20 cellular contexts compared by ENCODE assay signal in genomic region chr4:145824469-145824868, GRCh38.
DNase-seq lines count a peak whose midpoint lies in the region; ATAC-seq and TF ChIP-seq lines count a peak whose summit lies in the region.
"Had no signal": no experiment of that assay in that cellular context is flagged by ENCODE, and none has a peak within 500 bp of the region (broad histone marks: within the 10 kb centered on the region; RNA-seq: fewer than 3 reads in every experiment).

No MANE protein-coding gene starts in this region.

- H3K4me2 ChIP-seq in osteoblast (ENCODE audit: insufficient read depth, low read length), result no peak overlapping the region

- peak overlapping the region; percentile 76 for H3K27ac Mint-ChIP-seq in activated naive CD8-positive, alpha-beta T cell
- H3K27ac Mint-ChIP-seq in activated naive CD8-positive, alpha-beta T cell treated with anti-CD3 and anti-CD28 coated beads, Interleukin-2, amount 50 U/mL, for 24 hours, result no peak overlapping the region
- peak overlapping the region; percentile 99 for H3K27ac Mint-ChIP-seq in glutamatergic neuron (ENCODE audit: unreplicated experiment)
- H3K27ac Mint-ChIP-seq: activated B cell treated with CpG ODN at 0.5 μM for 24 hours; activated CD4-positive, alpha-beta memory T cell treated with anti-CD3 and anti-CD28 coated beads for 36 hours; nephron had no signal

- H3K27ac ChIP-seq in osteoblast (ENCODE audit: low read depth, low read length), result no peak overlapping the region
- H3K27ac ChIP-seq: C4-2B, upper lobe of right lung had no signal

- peaks cover 17% of the 10 kb centered on the region for H3K4me1 Mint-ChIP-seq in activated naive CD8-positive, alpha-beta T cell (ENCODE audit: low read depth)
- H3K4me1 Mint-ChIP-seq in activated naive CD8-positive, alpha-beta T cell treated with anti-CD3 and anti-CD28 coated beads, Interleukin-2, amount 50 U/mL, for 24 hours, result peaks cover 43% of the 10 kb centered on the region
- peaks cover 63% of the 10 kb centered on the region for H3K4me1 Mint-ChIP-seq in glutamatergic neuron (ENCODE audit: low read depth, unreplicated experiment)

- no peaks in the 10 kb centered on the region for H3K79me2 ChIP-seq in osteoblast (ENCODE audit: insufficient read depth, low read length)

- H3K4me3 Mint-ChIP-seq in activated naive CD8-positive, alpha-beta T cell, result no peak overlapping the region
- H3K4me3 Mint-ChIP-seq in activated naive CD8-positive, alpha-beta T cell treated with anti-CD3 and anti-CD28 coated beads, Interleukin-2, amount 50 U/mL, for 24 hours, result no peak overlapping the region
- peak overlapping the region; percentile 64 for H3K4me3 Mint-ChIP-seq in glutamatergic neuron (ENCODE audit: unreplicated experiment)
- H3K4me3 Mint-ChIP-seq: activated B cell treated with CpG ODN at 0.5 μM for 24 hours; activated CD4-positive, alpha-beta memory T cell treated with anti-CD3 and anti-CD28 coated beads for 36 hours; nephron had no signal

- TF ChIP-seq CTCF in glutamatergic neuron (IDR thresholded peaks at IDR 0.05; ENCODE audit: partially characterized antibody, unreplicated experiment), result no peak
- no peak for TF ChIP-seq CTCF in osteoblast (IDR thresholded peaks at IDR 0.05; ENCODE audit: extremely low read depth, low read depth, low read length)

- H3K9me3 Mint-ChIP-seq in activated naive CD8-positive, alpha-beta T cell (ENCODE audit: low read depth), result no peaks in the 10 kb centered on the region
- H3K9me3 Mint-ChIP-seq in activated naive CD8-positive, alpha-beta T cell treated with anti-CD3 and anti-CD28 coated beads, Interleukin-2, amount 50 U/mL, for 24 hours, result no peaks in the 10 kb centered on the region
- H3K9me3 Mint-ChIP-seq in glutamatergic neuron (ENCODE audit: unreplicated experiment), result peaks cover 10% of the 10 kb centered on the region
- H3K9me3 Mint-ChIP-seq: activated B cell treated with CpG ODN at 0.5 μM for 24 hours; activated CD4-positive, alpha-beta memory T cell treated with anti-CD3 and anti-CD28 coated beads for 36 hours; nephron had no signal

- no peaks in the 10 kb centered on the region for H4K20me1 ChIP-seq in osteoblast (ENCODE audit: insufficient read depth, low read length)

- peaks cover 36% of the 10 kb centered on the region for H3K36me3 Mint-ChIP-seq in activated naive CD8-positive, alpha-beta T cell
- peaks cover 67% of the 10 kb centered on the region for H3K36me3 Mint-ChIP-seq in activated naive CD8-positive, alpha-beta T cell treated with anti-CD3 and anti-CD28 coated beads, Interleukin-2, amount 50 U/mL, for 24 hours (ENCODE audit: low read depth)
- H3K36me3 Mint-ChIP-seq in glutamatergic neuron (ENCODE audit: unreplicated experiment), result peaks cover 21% of the 10 kb centered on the region

- H3K36me3 ChIP-seq in osteoblast (ENCODE audit: insufficient read depth, low read length), result peaks cover 5% of the 10 kb centered on the region
- H3K36me3 ChIP-seq: upper lobe of right lung had no signal

- peaks cover 1% of the 10 kb centered on the region for H3K4me1 ChIP-seq in osteoblast (ENCODE audit: insufficient read depth, low read length)
- H3K4me1 ChIP-seq: upper lobe of right lung had no signal

- no peak for DNase-seq in activated naive CD8-positive, alpha-beta T cell treated with anti-CD3 and anti-CD28 coated beads, Interleukin-2, amount 50 U/mL, for 24 hours
- DNase-seq in NCI-H82 treated with DMSO at 0.1 percent for 48 hours (lab: John Stamatoyannopoulos, UW; ENCODE audit: unreplicated experiment) (peak; percentile 12), glutamatergic neuron (peak; percentile 72), SKM-1 (lab: John Stamatoyannopoulos, UW; ENCODE audit: unreplicated experiment) (no peak), NCI-H1694 (lab: John Stamatoyannopoulos, UW) (no peak), osteoblast (ENCODE audit: insufficient read length, low spot score, missing footprints) (no peak)
- no peak for DNase-seq in activated CD4-positive, alpha-beta T cell treated with anti-CD3 and anti-CD28 coated beads for 1 hour
- DNase-seq: ACHN; activated B cell treated with CpG ODN at 0.5 μM for 24 hours; activated CD4-positive, alpha-beta memory T cell treated with anti-CD3 and anti-CD28 coated beads for 36 hours; cortex of kidney; IMR-90; NK-92 treated with Interleukin-12 subunit alpha and Interleukin-12 subunit beta, amount 100 ng/mL, for 24 hours; RPMI8226; T-helper 9 cell; upper lobe of right lung had no signal

- no peak overlapping the region for H2AFZ ChIP-seq in osteoblast (ENCODE audit: low read length)

- ATAC-seq in activated naive CD8-positive, alpha-beta T cell treated with anti-CD3 and anti-CD28 coated beads, Interleukin-2, amount 50 U/mL, for 24 hours, result no peak
- ATAC-seq: left lobe of liver had no signal

- no peak overlapping the region for H3K4me3 ChIP-seq in osteoblast (ENCODE audit: insufficient read depth, low read length)
- H3K4me3 ChIP-seq: upper lobe of right lung had no signal

- no peaks in the 10 kb centered on the region for H3K27me3 ChIP-seq in osteoblast (ENCODE audit: insufficient read depth, low read length)
- H3K27me3 ChIP-seq: upper lobe of right lung had no signal

- H3K27me3 Mint-ChIP-seq in activated naive CD8-positive, alpha-beta T cell, result no peaks in the 10 kb centered on the region
- H3K27me3 Mint-ChIP-seq in activated naive CD8-positive, alpha-beta T cell treated with anti-CD3 and anti-CD28 coated beads, Interleukin-2, amount 50 U/mL, for 24 hours, result no peaks in the 10 kb centered on the region
- peaks cover 6% of the 10 kb centered on the region for H3K27me3 Mint-ChIP-seq in glutamatergic neuron (ENCODE audit: unreplicated experiment)
- H3K27me3 Mint-ChIP-seq: activated B cell treated with CpG ODN at 0.5 μM for 24 hours; activated CD4-positive, alpha-beta memory T cell treated with anti-CD3 and anti-CD28 coated beads for 36 hours had no signal

- no peaks in the 10 kb centered on the region for H3K9me3 ChIP-seq in osteoblast (ENCODE audit: low read depth, low read length)
- H3K9me3 ChIP-seq: upper lobe of right lung had no signal

Comparison
In these comparisons a context has a peak if more than half of its experiments do, and no peak if none do; other contexts are left out.
1. DNase-seq: peak in NCI-H82 treated with DMSO at 0.1 percent for 48 hours (single experiment) and glutamatergic neuron (single experiment); none in activated naive CD8-positive, alpha-beta T cell treated with anti-CD3 and anti-CD28 coated beads, Interleukin-2, amount 50 U/mL, for 24 hours (single experiment), SKM-1 (single experiment), NCI-H1694 (single experiment), osteoblast (single experiment) and activated CD4-positive, alpha-beta T cell treated with anti-CD3 and anti-CD28 coated beads for 1 hour (single experiment).